Comparison of ENCODE assay signal across 15 cellular contexts in genomic region chr16:54193013-54193655, GRCh38.
A peak's percentile ranks its signal among the peaks of the same experiment; 100 is the strongest.
DNase-seq lines count a peak whose midpoint lies in the region; ATAC-seq, FAIRE-seq and TF ChIP-seq lines count a peak whose summit lies in the region.
"Had no signal": no experiment of that assay in that cellular context is flagged by ENCODE, and none has a peak within 500 bp of the region (broad histone marks: within the 10 kb centered on the region; RNA-seq: fewer than 3 reads in every experiment).

No MANE protein-coding gene starts in this region.

- H3K36me3 ChIP-seq in H7 (replicated peaks; ENCODE audit: control insufficient read depth, insufficient read depth, low read length): no peaks in the 10 kb centered on the region
- H3K36me3 ChIP-seq in OCI-LY3 (replicated peaks; ENCODE audit: low read depth, low read length): no peaks in the 10 kb centered on the region
- no peaks in the 10 kb centered on the region for H3K36me3 ChIP-seq in kidney (ENCODE audit: control insufficient read depth in 1 of 2, insufficient read depth in 2 of 2, low read length in 2 of 2)
- H3K36me3 ChIP-seq in smooth muscle cell (ENCODE audit: low read depth): no peaks in the 10 kb centered on the region
- H3K36me3 ChIP-seq in MG63: no peaks in the 10 kb centered on the region
- H3K36me3 ChIP-seq: BLaER1, gastroesophageal sphincter, Peyer's patch, sigmoid colon, transverse colon, WERI-Rb-1 had no signal

- H2AFZ ChIP-seq in OCI-LY3 (ENCODE audit: low read depth, low read length) (peak overlapping the region; percentile 71), smooth muscle cell (ENCODE audit: low read depth) (peak overlapping the region; percentile 93)

- TF ChIP-seq CTCF in OCI-LY3 (IDR thresholded peaks at IDR 0.05; ENCODE audit: low read depth, low read length) (no peak), kidney (IDR thresholded peaks at IDR 0.05; ENCODE audit: borderline replicate concordance, extremely low read depth, insufficient read depth) (no peak), smooth muscle cell (IDR thresholded peaks at IDR 0.05; ENCODE audit: borderline replicate concordance, insufficient read depth, poor library complexity, severe bottlenecking) (no peak)

- H3K79me2 ChIP-seq in OCI-LY3 (ENCODE audit: low read length): no peaks in the 10 kb centered on the region
- H3K79me2 ChIP-seq in smooth muscle cell (ENCODE audit: low read depth): no peaks in the 10 kb centered on the region

- H3K4me1 ChIP-seq in OCI-LY3 (ENCODE audit: low read length) (no peaks in the 10 kb centered on the region), kidney (ENCODE audit: control insufficient read depth in 1 of 2, insufficient read depth in 1 of 2, low read depth in 1 of 2, low read length in 2 of 2) (peaks cover 0 to 8% of the 10 kb centered on the region in 2 donors), smooth muscle cell (ENCODE audit: low read depth) (peaks cover 6% of the 10 kb centered on the region)
- H3K4me1 ChIP-seq: BLaER1, Peyer's patch, transverse colon had no signal

- no peak overlapping the region; the same call in 1 of the 2 replicates for H3K4me2 ChIP-seq in OCI-LY3 (ENCODE audit: low read length)
- peak overlapping the region; percentile 82 for H3K4me2 ChIP-seq in smooth muscle cell
- H3K4me2 ChIP-seq: BLaER1 had no signal

- H3K9me3 ChIP-seq in OCI-LY3 (ENCODE audit: insufficient read depth, low read length) (no peaks in the 10 kb centered on the region), kidney (ENCODE audit: control insufficient read depth in 1 of 2, low read length in 2 of 2) (peaks cover 0 to 5% of the 10 kb centered on the region in 2 donors), smooth muscle cell (replicated peaks; ENCODE audit: low read depth) (no peaks in the 10 kb centered on the region), MG63 (peaks cover 9% of the 10 kb centered on the region)
- H3K9me3 ChIP-seq: Peyer's patch had no signal

- no peak for FAIRE-seq in kidney (lab: Jason Lieb, UNC)

- intact Hi-C loops in kidney (cut with DNase I): no loop called here

- H3K4me3 ChIP-seq in H7 (ENCODE audit: insufficient read depth, low read depth, low read length) (peak overlapping the region; percentile 54; the same call in 1 of the 2 replicates), OCI-LY3 (ENCODE audit: low read length) (no peak overlapping the region), kidney (ENCODE audit: low read length in 2 of 2) (peak overlapping the region in 1 of 2 donors; percentile 44), smooth muscle cell (no peak overlapping the region), MG63 (no peak overlapping the region)
- H3K4me3 ChIP-seq: BLaER1, Peyer's patch had no signal

- 77% methylated on average over 9 of the region's 9 CpGs for WGBS in smooth muscle cell (ENCODE audit: low lambda C conversion rate)

- ATAC-seq in HG03460 (IDR thresholded peaks at IDR 0.05; ENCODE audit: unreplicated experiment): no peak
- no peak for ATAC-seq in GM21619 (IDR thresholded peaks at IDR 0.05; ENCODE audit: unreplicated experiment)

- H3F3A ChIP-seq in smooth muscle cell (ENCODE audit: low read depth): no peaks in the 10 kb centered on the region

- no peaks in the 10 kb centered on the region for H4K20me1 ChIP-seq in OCI-LY3 (ENCODE audit: insufficient read depth, low read length)
- H4K20me1 ChIP-seq in smooth muscle cell (ENCODE audit: low read depth): no peaks in the 10 kb centered on the region
- H4K20me1 ChIP-seq: BLaER1 had no signal

- H3K9ac ChIP-seq in OCI-LY3 (ENCODE audit: low read length) (no peak overlapping the region), kidney (ENCODE audit: low read length in 2 of 2) (peak overlapping the region in 1 of 2 donors; percentile 38), smooth muscle cell (ENCODE audit: low read depth) (no peak overlapping the region)
- H3K9ac ChIP-seq: BLaER1 had no signal

- H3K27ac ChIP-seq in OCI-LY3 (ENCODE audit: low read length): no peak overlapping the region
- H3K27ac ChIP-seq in kidney (ENCODE audit: low read depth in 2 of 2, low read length in 2 of 2): peak overlapping the region; percentile 65 to 70
- H3K27ac ChIP-seq in smooth muscle cell (ENCODE audit: low read depth): no peak overlapping the region
- H3K27ac ChIP-seq: BLaER1, Peyer's patch had no signal

- H3K27me3 ChIP-seq in H7 (ENCODE audit: control insufficient read depth, insufficient read depth, low read length) (no peaks in the 10 kb centered on the region; the same call in 1 of the 2 replicates), OCI-LY3 (ENCODE audit: low read depth, low read length) (no peaks in the 10 kb centered on the region), smooth muscle cell (ENCODE audit: low read depth) (peaks cover 10% of the 10 kb centered on the region), MG63 (peaks cover 5% of the 10 kb centered on the region; the same call in 1 of the 2 replicates)
- H3K27me3 ChIP-seq: BLaER1, Peyer's patch had no signal

- DNase-seq in H7 (no peak), kidney (no peak), smooth muscle cell (lab: John Stamatoyannopoulos, UW; ENCODE audit: unreplicated experiment) (no peak), T1000 (lab: John Stamatoyannopoulos, UW) (no peak), MG63 (no peak)
- DNase-seq: activated effector memory CD4-positive, alpha-beta T cell treated with Interleukin-2 at 50 U/mL for 16 hours had no signal

Comparison
In these comparisons a context has a peak if more than half of its experiments do, and no peak if none do; other contexts are left out.
1. H3K27ac ChIP-seq: peak in kidney (2 of 2); none in OCI-LY3 (single experiment) and smooth muscle cell (single experiment).